In the genomic region with DNA sequence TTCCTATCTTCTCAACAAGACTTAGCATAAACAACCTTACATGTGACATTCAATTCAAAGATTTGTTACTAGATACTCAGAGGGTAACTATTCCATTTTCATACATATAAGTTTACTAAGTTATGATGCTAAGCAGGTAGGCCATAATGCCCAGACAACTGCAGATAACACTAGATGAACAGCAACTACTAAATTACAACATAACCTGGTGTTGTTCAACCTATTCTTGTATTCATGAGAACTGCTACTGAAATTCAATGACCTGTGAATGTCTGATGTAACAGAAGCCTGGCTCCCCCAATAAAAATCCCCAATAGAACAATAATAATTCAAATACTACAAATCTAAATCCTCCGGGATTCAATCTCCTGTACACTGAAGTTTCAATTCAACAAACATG, we compare ENCODE assay signal across 1 cellular context.
TF ChIP-seq lines count a peak whose summit lies in the region.

No MANE protein-coding gene starts in this region.

TF ChIP-seq in GM23338, 12 proteins besides CTCF, POLR2A, EP300 and RAD21 (continued from another document):
- TF ChIP-seq ZNF462 (CRISPR knock-in tag; IDR thresholded peaks at IDR 0.05) (no peak), ZNF331 (CRISPR knock-in tag; IDR thresholded peaks at IDR 0.05; ENCODE audit: low read depth) (no peak), POLR2AphosphoS5 (IDR thresholded peaks at IDR 0.05; ENCODE audit: low read depth) (no peak), STAT1 (IDR thresholded peaks at IDR 0.05; ENCODE audit: unreplicated experiment) (no peak), EZH2phosphoT487 (IDR thresholded peaks at IDR 0.05; ENCODE audit: unreplicated experiment) (no peak), ZNF114 (CRISPR knock-in tag; IDR thresholded peaks at IDR 0.05) (no peak), CREB1 (CRISPR knock-in tag; IDR thresholded peaks at IDR 0.05; ENCODE audit: low read depth) (no peak), JUNB (IDR thresholded peaks at IDR 0.05; ENCODE audit: unreplicated experiment) (no peak)
TF ChIP-seq in GM23338: peak in this region for 0.
